ENCODE assay signal across 2 cellular contexts in the genomic region with DNA sequence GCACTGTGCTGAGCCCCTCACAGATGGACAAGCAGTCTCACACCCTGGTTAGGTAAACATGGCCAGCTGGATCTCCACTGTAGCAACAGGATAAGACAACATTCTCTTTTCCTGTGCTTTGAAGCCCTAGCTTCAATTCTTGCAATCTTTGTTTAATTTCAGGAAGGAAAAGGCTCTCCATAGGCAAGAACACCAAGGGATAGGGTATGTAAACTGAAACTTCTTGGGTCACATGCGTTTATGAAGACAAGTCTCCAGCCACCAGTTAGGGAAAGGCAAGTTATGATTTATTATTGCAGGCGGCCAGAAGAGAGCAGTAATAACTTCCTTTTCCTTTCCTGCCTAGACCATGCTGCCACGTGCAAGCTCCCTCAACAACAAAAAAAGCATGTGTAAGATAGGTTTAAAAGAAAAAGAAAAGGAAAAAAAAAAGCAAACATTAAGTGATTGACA.
TF ChIP-seq lines count a peak whose summit lies in the region.

No MANE protein-coding gene starts in this region.

TF ChIP-seq in IMR-90, 13 proteins besides CTCF, POLR2A, EP300 and RAD21 (continued from another document):
- TF ChIP-seq MXI1 (IDR thresholded peaks at IDR 0.05; ENCODE audit: borderline replicate concordance, low read depth, low read length) (peak; percentile 71; the same call in 1 of the 2 replicates), RFX5 (IDR thresholded peaks at IDR 0.05; ENCODE audit: low read depth, low read length) (no peak), CEBPB (IDR thresholded peaks at IDR 0.05; ENCODE audit: low read depth, low read length) (no peak), BHLHE40 (IDR thresholded peaks at IDR 0.05; ENCODE audit: low read depth, low read length) (peak; percentile 29; the same call in 1 of the 2 replicates)
- TF ChIP-seq, protein P1, sequence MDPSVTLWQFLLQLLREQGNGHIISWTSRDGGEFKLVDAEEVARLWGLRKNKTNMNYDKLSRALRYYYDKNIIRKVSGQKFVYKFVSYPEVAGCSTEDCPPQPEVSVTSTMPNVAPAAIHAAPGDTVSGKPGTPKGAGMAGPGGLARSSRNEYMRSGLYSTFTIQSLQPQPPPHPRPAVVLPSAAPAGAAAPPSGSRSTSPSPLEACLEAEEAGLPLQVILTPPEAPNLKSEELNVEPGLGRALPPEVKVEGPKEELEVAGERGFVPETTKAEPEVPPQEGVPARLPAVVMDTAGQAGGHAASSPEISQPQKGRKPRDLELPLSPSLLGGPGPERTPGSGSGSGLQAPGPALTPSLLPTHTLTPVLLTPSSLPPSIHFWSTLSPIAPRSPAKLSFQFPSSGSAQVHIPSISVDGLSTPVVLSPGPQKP (IDR thresholded peaks at IDR 0.05; ENCODE audit: borderline replicate concordance, low read depth, low read length), result no peak

TF ChIP-seq in PFSK-1, 5 proteins besides CTCF, POLR2A, EP300 and RAD21 (continued from another document):
- TF ChIP-seq REST (IDR thresholded peaks at IDR 0.05; ENCODE audit: insufficient read depth in 1 of 2, low read depth in 2 of 2, low read length in 2 of 2) (no peak), FOXP2 (optimal IDR thresholded peaks at IDR 0.05; ENCODE audit: borderline replicate concordance, extremely low read depth, extremely low read length, insufficient read depth) (peak; percentile 67), TAF1 (IDR thresholded peaks at IDR 0.05; ENCODE audit: borderline replicate concordance, insufficient read depth, low read length) (no peak)
